In the genomic region with DNA sequence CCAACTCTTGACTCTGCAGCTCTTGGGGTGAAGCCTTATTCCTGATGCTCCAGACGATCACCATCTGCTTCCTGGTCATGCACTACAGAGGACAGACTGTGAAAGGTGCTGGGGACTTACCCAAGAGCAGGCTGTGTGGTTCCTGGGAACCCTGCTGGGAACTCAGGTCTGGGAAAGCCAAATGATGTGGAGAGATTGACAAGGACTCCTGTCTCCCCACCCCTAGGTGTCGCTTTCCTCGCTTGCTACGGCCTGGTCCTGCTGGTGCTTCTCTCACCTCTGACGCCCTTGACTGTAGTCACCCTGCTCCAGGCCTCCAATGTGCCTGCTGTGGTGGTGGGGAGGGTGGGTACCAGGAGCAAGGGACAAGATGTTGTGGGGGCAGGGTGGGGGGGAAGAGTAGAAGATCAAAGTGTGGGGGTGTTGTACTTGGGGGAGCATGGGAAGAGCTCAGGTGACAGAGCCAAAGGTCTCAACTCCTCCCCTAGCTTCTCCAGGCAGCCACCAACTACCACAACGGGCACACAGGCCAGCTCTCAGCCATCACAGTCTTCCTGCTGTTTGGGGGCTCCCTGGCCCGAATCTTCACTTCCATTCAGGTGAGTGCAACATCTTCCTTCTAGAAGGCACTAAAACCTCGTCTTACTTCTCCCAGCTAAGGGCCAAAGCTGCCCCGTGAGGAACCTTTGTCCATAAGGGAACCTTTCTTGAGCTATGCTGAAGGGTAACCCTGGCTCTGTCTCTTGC, we compare ENCODE assay signal across 9 cellular contexts. TPM values are rescaled to one million over a fixed set of nuclear protein-coding genes. Genes with fewer than 3 reads are reported as not detected.
DNase-seq lines count a peak whose midpoint lies in the region; ATAC-seq and TF ChIP-seq lines count a peak whose summit lies in the region.
"Had no signal": no experiment of that assay in that cellular context is flagged by ENCODE, and none has a peak within 500 bp of the region (broad histone marks: within the 10 kb centered on the region; RNA-seq: fewer than 3 reads in every experiment).

No MANE protein-coding gene starts in this region.

- ATAC-seq in activated CD8-positive, alpha-beta T cell treated with anti-CD3 and anti-CD28 coated beads for 36 hours: no peak
- ATAC-seq in activated CD8-positive, alpha-beta T cell treated with anti-CD3 and anti-CD28 coated beads, Interleukin-2, amount 10 ng/mL, durations not matched to agents 7 days and 5 days: no peak
- no peak for ATAC-seq in GM21825 (IDR thresholded peaks at IDR 0.05; ENCODE audit: unreplicated experiment)

- peak overlapping the region; percentile 45 for H3K27ac Mint-ChIP-seq in activated CD8-positive, alpha-beta T cell treated with anti-CD3 and anti-CD28 coated beads for 36 hours
- H3K27ac Mint-ChIP-seq in activated CD8-positive, alpha-beta T cell treated with anti-CD3 and anti-CD28 coated beads, Interleukin-2, amount 10 ng/mL, durations not matched to agents 7 days and 5 days: no peak overlapping the region
- H3K27ac Mint-ChIP-seq: stimulated activated naive CD8-positive, alpha-beta T cell treated with anti-CD3 and anti-CD28 coated beads, Interleukin-15, Interleukin-2, amounts not matched to agents 100 ng/mL and 50 ng/mL, for 24 hours had no signal

- WGBS in smooth muscle cell (ENCODE audit: low lambda C conversion rate): 81% methylated on average over 9 of the region's 9 CpGs
- 74 to 86% (median 78%) methylated on average over 9 of the region's 9 CpGs for WGBS in spleen, 5 donors

- H3K4me3 Mint-ChIP-seq in activated CD8-positive, alpha-beta T cell treated with anti-CD3 and anti-CD28 coated beads for 36 hours: no peak overlapping the region
- no peak overlapping the region for H3K4me3 Mint-ChIP-seq in activated CD8-positive, alpha-beta T cell treated with anti-CD3 and anti-CD28 coated beads, Interleukin-2, amount 10 ng/mL, durations not matched to agents 7 days and 5 days
- H3K4me3 Mint-ChIP-seq: stimulated activated naive CD8-positive, alpha-beta T cell treated with anti-CD3 and anti-CD28 coated beads, Interleukin-15, Interleukin-2, amounts not matched to agents 100 ng/mL and 50 ng/mL, for 24 hours had no signal

- H3F3A ChIP-seq in OCI-LY1 (ENCODE audit: insufficient read depth, low read length): no peaks in the 10 kb centered on the region
- peaks cover 9% of the 10 kb centered on the region for H3F3A ChIP-seq in smooth muscle cell (ENCODE audit: low read depth)

- H3K4me1 ChIP-seq in OCI-LY1 (ENCODE audit: insufficient read depth, low read length, severe bottlenecking): peaks cover 33% of the 10 kb centered on the region
- H3K4me1 ChIP-seq in smooth muscle cell (ENCODE audit: low read depth): peaks cover 47% of the 10 kb centered on the region
- peaks cover 34 to 73% (median 51%) of the 10 kb centered on the region in 6 donors for H3K4me1 ChIP-seq in spleen

- CTCF ChIA-PET in activated CD8-positive, alpha-beta T cell treated with anti-CD3 and anti-CD28 coated beads for 36 hours (lab: Charles Lee): interaction anchor here (0.8 to 3.3 kb wide), 4 partner anchors 14 to 231 kb away, joined by 3 to 20 read pairs (median 3); no protein-coding TSS in a partner anchor
- CTCF ChIA-PET in activated CD8-positive, alpha-beta T cell treated with anti-CD3 and anti-CD28 coated beads, Interleukin-2, amount 10 ng/mL, durations not matched to agents 7 days and 5 days (lab: Charles Lee): interaction anchor here (1.0 to 5.3 kb wide), 7 partner anchors 8 to 232 kb away, joined by 3 to 45 read pairs (median 4); a partner anchor contains a TSS

- intact Hi-C loops in activated CD8-positive, alpha-beta T cell treated with anti-CD3 and anti-CD28 coated beads for 36 hours (cut with micrococcal nuclease): no loop called here
- intact Hi-C loops in spleen (cut with DNase I; ENCODE audit: low total_unique reads): no loop called here

- H3K27me3 ChIP-seq in OCI-LY1 (ENCODE audit: insufficient read depth, low read length) (no peaks in the 10 kb centered on the region), smooth muscle cell (ENCODE audit: low read depth) (no peaks in the 10 kb centered on the region), spleen (replicated peaks in 1 of 7) (no peaks in the 10 kb centered on the region)

- no peak for TF ChIP-seq CTCF in activated CD8-positive, alpha-beta T cell treated with anti-CD3 and anti-CD28 coated beads for 36 hours (IDR thresholded peaks at IDR 0.05)
- peak; percentile 75 for TF ChIP-seq CTCF in OCI-LY1 (IDR thresholded peaks at IDR 0.05; ENCODE audit: low read length)
- TF ChIP-seq CTCF in smooth muscle cell (IDR thresholded peaks at IDR 0.05; ENCODE audit: borderline replicate concordance, insufficient read depth, poor library complexity, severe bottlenecking): no peak
- TF ChIP-seq CTCF in spleen (IDR thresholded peaks at IDR 0.05 in 8 of 11, conservative IDR thresholded peaks at IDR 0.05 in 3 of 11): no peak

- H3K9me2 ChIP-seq in OCI-LY1 (ENCODE audit: low read depth, low read length): no peaks in the 10 kb centered on the region

- H3K36me3 Mint-ChIP-seq in activated CD8-positive, alpha-beta T cell treated with anti-CD3 and anti-CD28 coated beads for 36 hours (ENCODE audit: low read depth): peaks cover 48% of the 10 kb centered on the region
- peaks cover 43% of the 10 kb centered on the region for H3K36me3 Mint-ChIP-seq in activated CD8-positive, alpha-beta T cell treated with anti-CD3 and anti-CD28 coated beads, Interleukin-2, amount 10 ng/mL, durations not matched to agents 7 days and 5 days (ENCODE audit: low read depth)

- no peak overlapping the region for H3K27ac ChIP-seq in OCI-LY1 (ENCODE audit: low read depth, low read length, poor library complexity, severe bottlenecking)
- H3K27ac ChIP-seq in smooth muscle cell (ENCODE audit: low read depth): peak overlapping the region; percentile 96
- H3K27ac ChIP-seq in spleen: peak overlapping the region in 1 of 8 donors; percentile 39

- no peaks in the 10 kb centered on the region for H3K9me3 ChIP-seq in OCI-LY1 (ENCODE audit: low read length)
- H3K9me3 ChIP-seq in smooth muscle cell (replicated peaks; ENCODE audit: low read depth): no peaks in the 10 kb centered on the region
- H3K9me3 ChIP-seq in spleen: no peaks in the 10 kb centered on the region

- H3K9me3 Mint-ChIP-seq in activated CD8-positive, alpha-beta T cell treated with anti-CD3 and anti-CD28 coated beads for 36 hours: no peaks in the 10 kb centered on the region
- H3K9me3 Mint-ChIP-seq in activated CD8-positive, alpha-beta T cell treated with anti-CD3 and anti-CD28 coated beads, Interleukin-2, amount 10 ng/mL, durations not matched to agents 7 days and 5 days (ENCODE audit: insufficient read depth): no peaks in the 10 kb centered on the region
- H3K9me3 Mint-ChIP-seq: stimulated activated naive CD8-positive, alpha-beta T cell treated with anti-CD3 and anti-CD28 coated beads, Interleukin-15, Interleukin-2, amounts not matched to agents 100 ng/mL and 50 ng/mL, for 24 hours had no signal

- H3K79me2 ChIP-seq in OCI-LY1 (ENCODE audit: insufficient read depth, low read length) (no peaks in the 10 kb centered on the region), smooth muscle cell (ENCODE audit: low read depth) (peaks cover 29% of the 10 kb centered on the region)

- no peak for DNase-seq in activated CD8-positive, alpha-beta T cell treated with anti-CD3 and anti-CD28 coated beads for 36 hours
- no peak for DNase-seq in activated CD8-positive, alpha-beta T cell treated with anti-CD3 and anti-CD28 coated beads, Interleukin-2, amount 10 ng/mL, durations not matched to agents 7 days and 5 days
- DNase-seq in erythroblast (lab: John Stamatoyannopoulos, UW) (peak; percentile 48 to 50), smooth muscle cell (lab: John Stamatoyannopoulos, UW; ENCODE audit: unreplicated experiment) (no peak), spleen (no peak)
- DNase-seq in stimulated activated CD4-positive, alpha-beta T cell treated with anti-CD3 and anti-CD28 coated beads, Interleukin-4, amount 100 ng/mL, for 1 hour: no peak

- POLR2A ChIA-PET in activated CD8-positive, alpha-beta T cell treated with anti-CD3 and anti-CD28 coated beads for 36 hours (lab: Charles Lee): interaction anchor here (1.0 to 12.5 kb wide), 6 partner anchors 12 to 271 kb away, joined by 3 to 195 read pairs (median 4); a partner anchor contains a TSS
- POLR2A ChIA-PET in activated CD8-positive, alpha-beta T cell treated with anti-CD3 and anti-CD28 coated beads, Interleukin-2, amount 10 ng/mL, durations not matched to agents 7 days and 5 days (lab: Charles Lee): interaction anchor here (0.6 to 4.1 kb wide), 3 partner anchors 41 to 503 kb away, joined by 3 to 82 read pairs (median 3); a partner anchor contains a TSS

- H3K36me3 ChIP-seq in OCI-LY1 (ENCODE audit: insufficient read depth, low read length): peaks cover 49% of the 10 kb centered on the region; the same call in 1 of the 2 replicates
- H3K36me3 ChIP-seq in smooth muscle cell (ENCODE audit: low read depth): no peaks in the 10 kb centered on the region
- peaks cover 0 to 70% (median 22%) of the 10 kb centered on the region in 6 donors for H3K36me3 ChIP-seq in spleen

- H3K4me1 Mint-ChIP-seq in activated CD8-positive, alpha-beta T cell treated with anti-CD3 and anti-CD28 coated beads for 36 hours (ENCODE audit: low read depth): peaks cover 26% of the 10 kb centered on the region
- H3K4me1 Mint-ChIP-seq in activated CD8-positive, alpha-beta T cell treated with anti-CD3 and anti-CD28 coated beads, Interleukin-2, amount 10 ng/mL, durations not matched to agents 7 days and 5 days (ENCODE audit: low read depth): peaks cover 37% of the 10 kb centered on the region

- TF ChIP-seq POLR2A in erythroblast (IDR thresholded peaks at IDR 0.05; ENCODE audit: low read length) (no peak), spleen (IDR thresholded peaks at IDR 0.05) (no peak)

- H3K4me2 ChIP-seq in OCI-LY1 (ENCODE audit: low read length) (no peak overlapping the region), smooth muscle cell (peak overlapping the region; percentile 14)

- H4K20me1 ChIP-seq in OCI-LY1 (ENCODE audit: insufficient read depth, low read length): no peaks in the 10 kb centered on the region
- peaks cover 9% of the 10 kb centered on the region for H4K20me1 ChIP-seq in smooth muscle cell (ENCODE audit: low read depth)

- H3K27me3 Mint-ChIP-seq in activated CD8-positive, alpha-beta T cell treated with anti-CD3 and anti-CD28 coated beads for 36 hours: no peaks in the 10 kb centered on the region
- no peaks in the 10 kb centered on the region for H3K27me3 Mint-ChIP-seq in activated CD8-positive, alpha-beta T cell treated with anti-CD3 and anti-CD28 coated beads, Interleukin-2, amount 10 ng/mL, durations not matched to agents 7 days and 5 days (ENCODE audit: low read depth)
- H3K27me3 Mint-ChIP-seq: stimulated activated naive CD8-positive, alpha-beta T cell treated with anti-CD3 and anti-CD28 coated beads, Interleukin-15, Interleukin-2, amounts not matched to agents 100 ng/mL and 50 ng/mL, for 24 hours had no signal

- H3K4me3 ChIP-seq in OCI-LY1 (ENCODE audit: low read depth, low read length, poor library complexity, severe bottlenecking): no peak overlapping the region
- no peak overlapping the region for H3K4me3 ChIP-seq in smooth muscle cell
- H3K4me3 ChIP-seq in spleen: no peak overlapping the region

- no peak overlapping the region for H2AFZ ChIP-seq in OCI-LY1 (ENCODE audit: low read length)
- H2AFZ ChIP-seq in smooth muscle cell (ENCODE audit: low read depth): no peak overlapping the region

- H3K9ac ChIP-seq in OCI-LY1 (ENCODE audit: low read length) (no peak overlapping the region), smooth muscle cell (ENCODE audit: low read depth) (no peak overlapping the region)

RNA-seq across cellular contexts. Expression of a gene that starts 3.0 kb away (rescaled TPM):
- under 1 TPM in 1 of 2 experiments, not detected in 1; 0.25 TPM for total RNA-seq in activated CD8-positive, alpha-beta T cell treated with anti-CD3 and anti-CD28 coated beads for 36 hours
- under 1 TPM; 0.29 to 0.34 TPM for total RNA-seq in activated CD8-positive, alpha-beta T cell treated with anti-CD3 and anti-CD28 coated beads, Interleukin-2, amount 10 ng/mL, durations not matched to agents 7 days and 5 days
- total RNA-seq in smooth muscle cell (13.4 and 16.1 TPM in 2 replicates), spleen (1 to 10 TPM in 1 of 7 donors, under 1 TPM in 2, not detected in 4; 0.41 to 1.7 (median 0.64) TPM)
- polyA plus RNA-seq in smooth muscle cell (7.3 and 39.0 TPM in 2 replicates), spleen (under 1 TPM; 0.20 to 0.44 (median 0.32) TPM)

RNA-seq across cellular contexts. Expression of a gene that starts 3.2 kb away (rescaled TPM):
- total RNA-seq in activated CD8-positive, alpha-beta T cell treated with anti-CD3 and anti-CD28 coated beads for 36 hours: 10 to 100 TPM; 50.9 to 51.4 TPM
- total RNA-seq in activated CD8-positive, alpha-beta T cell treated with anti-CD3 and anti-CD28 coated beads, Interleukin-2, amount 10 ng/mL, durations not matched to agents 7 days and 5 days: 10 to 100 TPM; 69.0 to 70.4 TPM
- total RNA-seq in smooth muscle cell (155 and 228 TPM in 2 replicates), spleen (100 to 1,000 TPM in 1 of 7 donors, 10 to 100 TPM in 6; 35.5 to 163 (median 51.2) TPM)
- polyA plus RNA-seq in smooth muscle cell (70.7 and 75.1 TPM in 2 replicates), spleen (10 to 100 TPM; 42.7 to 73.0 (median 59.5) TPM)

RNA-seq across cellular contexts. Expression of a gene that starts 7.4 kb away (rescaled TPM):
- total RNA-seq in activated CD8-positive, alpha-beta T cell treated with anti-CD3 and anti-CD28 coated beads for 36 hours: 10 to 100 TPM; 11.4 to 12.9 TPM
- 10 to 100 TPM in 1 of 2 experiments, 1 to 10 TPM in 1; 9.4 to 10.7 TPM for total RNA-seq in activated CD8-positive, alpha-beta T cell treated with anti-CD3 and anti-CD28 coated beads, Interleukin-2, amount 10 ng/mL, durations not matched to agents 7 days and 5 days
- total RNA-seq in smooth muscle cell (20.7 and 22.7 TPM in 2 replicates), spleen (100 to 1,000 TPM; 177 to 387 (median 271) TPM)
- polyA plus RNA-seq in smooth muscle cell (27.5 and 30.2 TPM in 2 replicates), spleen (100 to 1,000 TPM in 1 of 3 donors, 10 to 100 TPM in 2; 52.5 to 236 (median 86.1) TPM)

RNA-seq across cellular contexts. Expression of a gene that starts 25.1 kb away (rescaled TPM):
- 10 to 100 TPM; 60.2 to 63.2 TPM for total RNA-seq in activated CD8-positive, alpha-beta T cell treated with anti-CD3 and anti-CD28 coated beads for 36 hours
- 10 to 100 TPM; 54.4 to 62.0 TPM for total RNA-seq in activated CD8-positive, alpha-beta T cell treated with anti-CD3 and anti-CD28 coated beads, Interleukin-2, amount 10 ng/mL, durations not matched to agents 7 days and 5 days
- total RNA-seq in smooth muscle cell: 72.1 and 90.3 TPM in 2 replicates
- 33.7 and 35.7 TPM in 2 replicates for polyA plus RNA-seq in smooth muscle cell
- 10 to 100 TPM; 36.3 to 71.7 (median 42.9) TPM for total RNA-seq in spleen
- polyA plus RNA-seq in spleen: 10 to 100 TPM; 43.1 to 52.7 (median 45.6) TPM

RNA-seq across cellular contexts. Expression of a gene that starts 27.9 kb away (rescaled TPM):
- 10 to 100 TPM; 28.6 to 33.1 TPM for total RNA-seq in activated CD8-positive, alpha-beta T cell treated with anti-CD3 and anti-CD28 coated beads for 36 hours
- 10 to 100 TPM; 27.6 to 31.8 TPM for total RNA-seq in activated CD8-positive, alpha-beta T cell treated with anti-CD3 and anti-CD28 coated beads, Interleukin-2, amount 10 ng/mL, durations not matched to agents 7 days and 5 days
- 22.8 and 31.1 TPM in 2 replicates for total RNA-seq in smooth muscle cell
- 50.0 and 50.6 TPM in 2 replicates for polyA plus RNA-seq in smooth muscle cell
- total RNA-seq in spleen: 10 to 100 TPM; 17.7 to 29.3 (median 26.7) TPM
- polyA plus RNA-seq in spleen: 10 to 100 TPM; 18.9 to 26.9 (median 20.4) TPM

Comparison
In these comparisons a context has a peak if more than half of its experiments do, and no peak if none do; other contexts are left out.
1. DNase-seq: peak in erythroblast (2 of 2); none in activated CD8-positive, alpha-beta T cell treated with anti-CD3 and anti-CD28 coated beads for 36 hours (single experiment), activated CD8-positive, alpha-beta T cell treated with anti-CD3 and anti-CD28 coated beads, Interleukin-2, amount 10 ng/mL, durations not matched to agents 7 days and 5 days (single experiment), smooth muscle cell (single experiment), spleen (single experiment) and stimulated activated CD4-positive, alpha-beta T cell treated with anti-CD3 and anti-CD28 coated beads, Interleukin-4, amount 100 ng/mL, for 1 hour (single experiment).